ENCODE assay signal across 13 cellular contexts in genomic region chr4:92461732-92462131, GRCh38.
A peak's percentile ranks its signal among the peaks of the same experiment; 100 is the strongest.
DNase-seq lines count a peak whose midpoint lies in the region; ATAC-seq and TF ChIP-seq lines count a peak whose summit lies in the region.
"Had no signal": no experiment of that assay in that cellular context is flagged by ENCODE, and none has a peak within 500 bp of the region (broad histone marks: within the 10 kb centered on the region; RNA-seq: fewer than 3 reads in every experiment).

No MANE protein-coding gene starts in this region.

- H3K9me2 ChIP-seq in GM23338 (ENCODE audit: insufficient read depth) = no peaks in the 10 kb centered on the region
- no peaks in the 10 kb centered on the region for H3K9me2 ChIP-seq in neural cell (ENCODE audit: insufficient read depth, low read length)

- 100% methylated on average over 1 of the region's 1 CpG for WGBS in HUES64

- H3K27me3 ChIP-seq in GM23338 (ENCODE audit: insufficient read depth) = no peaks in the 10 kb centered on the region
- no peaks in the 10 kb centered on the region for H3K27me3 ChIP-seq in HUES64 (ENCODE audit: insufficient read depth, low read length)
- H3K27me3 ChIP-seq in neural cell (ENCODE audit: insufficient read depth, low read depth, low read length) = no peaks in the 10 kb centered on the region

- H3K27me3 Mint-ChIP-seq in GM23338 (ENCODE audit: insufficient read depth, low read depth, poor library complexity) (peaks cover 3% of the 10 kb centered on the region), WTC11 (ENCODE audit: low read depth) (no peaks in the 10 kb centered on the region)
- H3K27me3 Mint-ChIP-seq: B cell; CD4-positive, alpha-beta T cell had no signal

- CTCF ChIA-PET in WTC11 (lab: Charles Lee) = interaction anchor here (1.3 kb wide), 1 partner anchor 158 kb away, joined by 3 read pairs; the partner anchor contains the start of gene GRID2

- H3K9me3 Mint-ChIP-seq in GM23338 = no peaks in the 10 kb centered on the region
- H3K9me3 Mint-ChIP-seq in WTC11 = no peaks in the 10 kb centered on the region

- H3K79me2 ChIP-seq in GM23338 (replicated peaks; ENCODE audit: insufficient read depth) (peaks cover 99% of the 10 kb centered on the region), neural cell (replicated peaks; ENCODE audit: insufficient read depth, low read length) (no peaks in the 10 kb centered on the region)

- H3K4me1 ChIP-seq in GM23338 (ENCODE audit: insufficient read depth) (peaks cover 78% of the 10 kb centered on the region), HUES64 (ENCODE audit: insufficient read depth, low read length) (peaks cover 81% of the 10 kb centered on the region)

- ATAC-seq in GM23338 (no peak), WTC11 (no peak)
- ATAC-seq: HepG2 had no signal

- no peak for DNase-seq in GM23338 (ENCODE audit: low spot score)
- no peak for DNase-seq in WTC11 (ENCODE audit: low spot score)
- DNase-seq in SHP77 treated with DMSO at 0.1 percent for 48 hours (lab: John Stamatoyannopoulos, UW) = no peak
- DNase-seq in NCI-H1436 (lab: John Stamatoyannopoulos, UW) = no peak
- no peak for DNase-seq in posterior vena cava (ENCODE audit: low spot score)
- DNase-seq: C1 segment of cervical spinal cord; Calu3; CD4-positive, alpha-beta T cell; DMS 273 treated with DMSO at 0.1 percent for 48 hours had no signal

- TF ChIP-seq CTCF in GM23338 (conservative IDR thresholded peaks at IDR 0.05; ENCODE audit: low read depth in 2 of 2) (no peak), WTC11 (IDR thresholded peaks at IDR 0.05) (no peak), neural cell (IDR thresholded peaks at IDR 0.05; ENCODE audit: poor library complexity, severe bottlenecking) (no peak)

- H4K20me1 ChIP-seq in GM23338 (replicated peaks; ENCODE audit: insufficient read depth) (peaks cover 11% of the 10 kb centered on the region; the same call in 1 of the 2 replicates), neural cell (ENCODE audit: insufficient read depth) (no peaks in the 10 kb centered on the region)

- H3K4me3 Mint-ChIP-seq in GM23338 (peak overlapping the region; percentile 8; the same call in 1 of the 3 replicates), WTC11 (no peak overlapping the region; the same call in 1 of the 2 replicates)
- H3K4me3 Mint-ChIP-seq: B cell; CD4-positive, alpha-beta T cell had no signal

- H3K36me3 Mint-ChIP-seq in GM23338 (ENCODE audit: low read depth) = peaks cover 6% of the 10 kb centered on the region; the same call in 2 of the 3 replicates
- 0 out of 2 replicates have a peak, but pooled peaks cover 3% of the 10 kb centered on the region for H3K36me3 Mint-ChIP-seq in WTC11

- peak overlapping the region; percentile 76; the same call in 1 of the 2 replicates for H3K27ac Mint-ChIP-seq in GM23338
- H3K27ac Mint-ChIP-seq in WTC11 = peak overlapping the region; percentile 78
- H3K27ac Mint-ChIP-seq: B cell; CD4-positive, alpha-beta T cell had no signal

- H2AFZ ChIP-seq in GM23338 (no peak overlapping the region), neural cell (ENCODE audit: low read depth, low read length) (no peak overlapping the region)

- H3F3A ChIP-seq in GM23338 (replicated peaks; ENCODE audit: low read depth) (no peaks in the 10 kb centered on the region), neural cell (ENCODE audit: insufficient read depth, low read length, poor library complexity, severe bottlenecking) (no peaks in the 10 kb centered on the region)

- H3K4me3 ChIP-seq in GM23338 (peak overlapping the region; percentile 6), HUES64 (ENCODE audit: low read length) (no peak overlapping the region), neural cell (ENCODE audit: low read length) (peak overlapping the region; percentile 19)

- no peak for TF ChIP-seq RAD21 in neural cell (conservative IDR thresholded peaks at IDR 0.05)

- POLR2A ChIA-PET in WTC11 (lab: Charles Lee) = no interaction called here

- H3K4me1 Mint-ChIP-seq in GM23338 (peaks cover 72% of the 10 kb centered on the region), WTC11 (peaks cover 80% of the 10 kb centered on the region)
- H3K4me1 Mint-ChIP-seq: B cell had no signal

- H3K27ac ChIP-seq in GM23338 (ENCODE audit: low read depth) (peak overlapping the region; percentile 84), HUES64 (ENCODE audit: low read depth, low read length) (peak overlapping the region; percentile 25; the same call in 1 of the 2 replicates), neural cell (ENCODE audit: low read length) (peak overlapping the region; percentile 61)

- H3K9me3 ChIP-seq in HUES64 (ENCODE audit: insufficient read depth, low read depth, low read length) = no peaks in the 10 kb centered on the region
- no peaks in the 10 kb centered on the region for H3K9me3 ChIP-seq in neural cell (ENCODE audit: low read length)

- TF ChIP-seq EP300 in neural cell (conservative IDR thresholded peaks at IDR 0.05; ENCODE audit: poor library complexity, severe bottlenecking) = peak; percentile 77

- peak overlapping the region; percentile 46 for H3K4me2 ChIP-seq in GM23338
- peak overlapping the region; percentile 17 for H3K4me2 ChIP-seq in neural cell (ENCODE audit: low read length)

- H3K36me3 ChIP-seq in GM23338 (ENCODE audit: insufficient read depth) (no peaks in the 10 kb centered on the region), HUES64 (ENCODE audit: insufficient read depth, low read length) (no peaks in the 10 kb centered on the region), neural cell (ENCODE audit: insufficient read depth, low read length) (no peaks in the 10 kb centered on the region)

- intact Hi-C loops in posterior vena cava (cut with DNase I) = no loop called here

- H3K9ac ChIP-seq in HUES64 (ENCODE audit: low read depth, low read length) = no peak overlapping the region
- H3K9ac ChIP-seq in neural cell (ENCODE audit: low read length) = no peak overlapping the region

TF ChIP-seq in GM23338, 12 proteins besides CTCF, POLR2A, EP300 and RAD21 (continues in another document):
- TF ChIP-seq ZNF331 (CRISPR knock-in tag; IDR thresholded peaks at IDR 0.05; ENCODE audit: low read depth) (no peak), EZH2 (IDR thresholded peaks at IDR 0.05; ENCODE audit: low read depth, unreplicated experiment) (no peak)

TF ChIP-seq in WTC11, 78 proteins besides CTCF, POLR2A, EP300 and RAD21 (continues in another document):
- no peak for TF ChIP-seq FOXP1 (CRISPR knock-in tag; IDR thresholded peaks at IDR 0.05; ENCODE audit: borderline replicate concordance)
- no peak for TF ChIP-seq SMAD3 (CRISPR knock-in tag; IDR thresholded peaks at IDR 0.05; ENCODE audit: borderline replicate concordance)

TF ChIP-seq in neural cell, 6 proteins besides CTCF, POLR2A, EP300 and RAD21:
- TF ChIP-seq POLR2AphosphoS5 (IDR thresholded peaks at IDR 0.05) (peak; percentile 55), EZH2 (IDR thresholded peaks at IDR 0.05; ENCODE audit: borderline replicate concordance, insufficient read depth, low read length, poor library complexity, severe bottlenecking) (no peak), SMC3 (conservative IDR thresholded peaks at IDR 0.05; ENCODE audit: poor library complexity) (no peak), TAF1 (IDR thresholded peaks at IDR 0.05; ENCODE audit: low read depth) (no peak), MXI1 (conservative IDR thresholded peaks at IDR 0.05; ENCODE audit: poor library complexity, severe bottlenecking) (no peak)
- TF ChIP-seq, protein P1, sequence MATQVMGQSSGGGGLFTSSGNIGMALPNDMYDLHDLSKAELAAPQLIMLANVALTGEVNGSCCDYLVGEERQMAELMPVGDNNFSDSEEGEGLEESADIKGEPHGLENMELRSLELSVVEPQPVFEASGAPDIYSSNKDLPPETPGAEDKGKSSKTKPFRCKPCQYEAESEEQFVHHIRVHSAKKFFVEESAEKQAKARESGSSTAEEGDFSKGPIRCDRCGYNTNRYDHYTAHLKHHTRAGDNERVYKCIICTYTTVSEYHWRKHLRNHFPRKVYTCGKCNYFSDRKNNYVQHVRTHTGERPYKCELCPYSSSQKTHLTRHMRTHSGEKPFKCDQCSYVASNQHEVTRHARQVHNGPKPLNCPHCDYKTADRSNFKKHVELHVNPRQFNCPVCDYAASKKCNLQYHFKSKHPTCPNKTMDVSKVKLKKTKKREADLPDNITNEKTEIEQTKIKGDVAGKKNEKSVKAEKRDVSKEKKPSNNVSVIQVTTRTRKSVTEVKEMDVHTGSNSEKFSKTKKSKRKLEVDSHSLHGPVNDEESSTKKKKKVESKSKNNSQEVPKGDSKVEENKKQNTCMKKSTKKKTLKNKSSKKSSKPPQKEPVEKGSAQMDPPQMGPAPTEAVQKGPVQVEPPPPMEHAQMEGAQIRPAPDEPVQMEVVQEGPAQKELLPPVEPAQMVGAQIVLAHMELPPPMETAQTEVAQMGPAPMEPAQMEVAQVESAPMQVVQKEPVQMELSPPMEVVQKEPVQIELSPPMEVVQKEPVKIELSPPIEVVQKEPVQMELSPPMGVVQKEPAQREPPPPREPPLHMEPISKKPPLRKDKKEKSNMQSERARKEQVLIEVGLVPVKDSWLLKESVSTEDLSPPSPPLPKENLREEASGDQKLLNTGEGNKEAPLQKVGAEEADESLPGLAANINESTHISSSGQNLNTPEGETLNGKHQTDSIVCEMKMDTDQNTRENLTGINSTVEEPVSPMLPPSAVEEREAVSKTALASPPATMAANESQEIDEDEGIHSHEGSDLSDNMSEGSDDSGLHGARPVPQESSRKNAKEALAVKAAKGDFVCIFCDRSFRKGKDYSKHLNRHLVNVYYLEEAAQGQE (IDR thresholded peaks at IDR 0.05; ENCODE audit: borderline replicate concordance) = peak; percentile 81

Comparison
In these comparisons a context has a peak if more than half of its experiments do, and no peak if none do; other contexts are left out.
1. H3K27ac ChIP-seq: peak in every context shown above with its lines; median percentile 84 in GM23338; 61 in neural cell; 25 in HUES64.